Comparison of ENCODE assay signal across 11 cellular contexts in the genomic region with DNA sequence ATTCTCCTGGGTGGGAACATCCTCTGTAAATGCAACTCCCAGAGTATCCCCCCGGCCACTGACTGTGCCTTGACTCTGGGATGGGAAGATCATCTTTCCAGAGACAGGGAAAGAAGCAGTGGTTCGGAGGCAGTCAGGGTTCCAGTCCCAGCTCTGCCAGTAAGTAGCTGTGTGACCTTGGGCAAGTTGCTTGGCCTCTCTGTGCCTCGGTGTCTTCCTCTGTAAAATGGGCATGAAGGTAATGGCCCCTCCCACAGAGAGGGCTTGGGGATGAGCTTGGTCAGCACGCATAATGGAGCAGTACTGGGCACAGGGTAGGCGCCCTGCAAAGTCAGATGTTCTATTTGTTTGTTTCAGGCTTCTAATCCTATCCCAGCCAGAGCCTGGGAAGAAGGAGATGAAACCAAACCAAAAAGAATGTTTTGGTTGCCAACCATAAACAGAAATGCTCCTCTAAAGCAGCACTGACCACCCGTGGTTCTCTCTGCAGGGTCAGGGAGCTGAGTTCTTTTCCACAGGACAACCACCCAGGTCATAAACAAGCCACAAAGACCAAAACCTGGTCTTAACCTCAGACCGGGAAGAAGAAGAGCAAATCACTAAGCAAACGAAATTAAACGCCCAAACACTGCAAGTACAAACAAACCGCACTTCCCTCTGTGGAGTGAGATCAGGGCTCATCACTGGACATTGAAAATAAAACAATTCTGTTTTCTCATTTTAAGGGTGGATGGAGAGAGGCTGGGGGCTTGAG.
"Had no signal": no experiment of that assay in that cellular context is flagged by ENCODE, and none has a peak within 500 bp of the region (broad histone marks: within the 10 kb centered on the region; RNA-seq: fewer than 3 reads in every experiment).

No MANE protein-coding gene starts in this region.

- ATAC-seq: effector memory CD8-positive, alpha-beta T cell; gastroesophageal sphincter; natural killer cell treated with Interleukin-12 subunit alpha and Interleukin-12 subunit beta and Interleukin-15 and Interleukin-18, amount 100 ng/mL, for 72 hours; stimulated activated naive CD8-positive, alpha-beta T cell treated with anti-CD3 and anti-CD28 coated beads, Interleukin-15, Interleukin-2, amounts not matched to agents 100 U/mL and 50 U/mL, for 24 hours had no signal

- DNase-seq: activated CD4-positive, alpha-beta T cell treated with anti-CD3 and anti-CD28 coated beads for 4 hours; activated naive CD4-positive, alpha-beta T cell treated with anti-CD3 and anti-CD28 coated beads, Interleukin-2, amount 10 ng/mL, durations not matched to agents 7 days and 5 days; adrenal gland; effector memory CD8-positive, alpha-beta T cell; kidney; left ventricle myocardium inferior; stimulated activated CD4-positive, alpha-beta T cell treated with anti-CD3 and anti-CD28 coated beads, Interleukin-4, amount 100 ng/mL, for 1 hour; stimulated activated CD8-positive, alpha-beta memory T cell treated with anti-CD3 and anti-CD28 coated beads, Interleukin-4, amount 100 ng/mL, for 48 hours; stimulated activated naive CD8-positive, alpha-beta T cell treated with anti-CD3 and anti-CD28 coated beads, Interleukin-15, Interleukin-2, amounts not matched to agents 100 U/mL and 50 U/mL, for 24 hours had no signal

- FAIRE-seq: kidney had no signal
